Comparison of ENCODE assay signal across 9 cellular contexts in the genomic region with DNA sequence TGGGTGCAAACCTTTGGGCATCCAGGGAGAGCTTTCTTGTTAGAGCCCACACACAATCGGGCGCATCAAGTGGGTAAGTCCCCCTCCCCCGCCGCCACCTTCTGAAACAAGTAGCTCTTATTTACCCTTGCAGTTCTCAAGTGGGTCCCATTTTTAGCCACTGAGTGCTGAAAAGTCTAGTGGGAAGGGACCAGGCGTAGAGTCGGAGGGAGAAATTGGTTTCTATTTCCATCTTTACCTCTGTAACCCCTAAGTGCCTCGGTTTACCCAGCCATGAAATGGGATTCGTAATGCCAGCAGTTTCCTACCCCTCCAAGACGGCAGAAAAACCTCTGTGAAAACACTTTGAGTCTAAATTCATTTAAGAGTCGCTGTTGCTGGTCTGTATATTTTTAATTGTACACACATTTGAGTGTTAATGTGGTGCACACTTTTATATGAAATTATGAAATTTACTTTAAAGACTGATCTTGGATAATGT. TPM values are rescaled to one million over a fixed set of nuclear protein-coding genes. Genes with fewer than 3 reads are reported as not detected.
DNase-seq lines count a peak whose midpoint lies in the region; ATAC-seq and TF ChIP-seq lines count a peak whose summit lies in the region.
"Had no signal": no experiment of that assay in that cellular context is flagged by ENCODE, and none has a peak within 500 bp of the region (broad histone marks: within the 10 kb centered on the region; RNA-seq: fewer than 3 reads in every experiment).

No MANE protein-coding gene starts in this region.

- no peak for TF ChIP-seq POLR2A in spleen (IDR thresholded peaks at IDR 0.05)

- H3K36me3 Mint-ChIP-seq in activated naive CD8-positive, alpha-beta T cell treated with anti-CD3 and anti-CD28 coated beads for 36 hours = no peaks in the 10 kb centered on the region

- 24 to 31% (median 30%) methylated on average over 10 of the region's 10 CpGs for WGBS in spleen, 5 donors

- peak overlapping the region; percentile 13 for H3K9ac ChIP-seq in iPS-15b (ENCODE audit: low read depth, low read length)

- H3K27me3 ChIP-seq in ACC112 (ENCODE audit: insufficient read depth, low read length) = peaks cover 35% of the 10 kb centered on the region
- peaks cover 10% of the 10 kb centered on the region for H3K27me3 ChIP-seq in iPS-15b (ENCODE audit: control insufficient read depth, insufficient read depth, low read length)
- H3K27me3 ChIP-seq in spleen (replicated peaks in 1 of 7) = peaks cover 0 to 43% (median 20%) of the 10 kb centered on the region in 7 donors

- no peaks in the 10 kb centered on the region for H3K9me3 ChIP-seq in iPS-15b (ENCODE audit: control insufficient read depth, insufficient read depth, low read length)
- no peaks in the 10 kb centered on the region for H3K9me3 ChIP-seq in spleen

- no peak for TF ChIP-seq CTCF in spleen (IDR thresholded peaks at IDR 0.05 in 8 of 11, conservative IDR thresholded peaks at IDR 0.05 in 3 of 11)
- TF ChIP-seq CTCF in omental fat pad (IDR thresholded peaks at IDR 0.05) = no peak

- H2AFZ ChIP-seq in ACC112 (ENCODE audit: low read length, unreplicated experiment) = peak overlapping the region; percentile 84

- H3K4me1 ChIP-seq in ACC112 (ENCODE audit: control insufficient read depth, insufficient read depth, low read length, unreplicated experiment) (no peaks in the 10 kb centered on the region), iPS-15b (ENCODE audit: control insufficient read depth, insufficient read depth, low read length) (no peaks in the 10 kb centered on the region), spleen (peaks cover 4 to 22% (median 14%) of the 10 kb centered on the region in 6 donors)

- H3K4me3 Mint-ChIP-seq in activated naive CD8-positive, alpha-beta T cell treated with anti-CD3 and anti-CD28 coated beads for 36 hours = peak overlapping the region; percentile 78

- intact Hi-C loops in spleen (cut with DNase I; ENCODE audit: low total_unique reads) = no loop called here

- no peaks in the 10 kb centered on the region for H3K9me3 Mint-ChIP-seq in activated naive CD8-positive, alpha-beta T cell treated with anti-CD3 and anti-CD28 coated beads for 36 hours

- no peaks in the 10 kb centered on the region for H3K79me2 ChIP-seq in ACC112 (ENCODE audit: control insufficient read depth, insufficient read depth, low read length, unreplicated experiment)

- no peak for DNase-seq in activated naive CD8-positive, alpha-beta T cell treated with anti-CD3 and anti-CD28 coated beads for 36 hours
- no peak for DNase-seq in spleen
- no peak for DNase-seq in ureter (ENCODE audit: low spot score)
- no peak for DNase-seq in omental fat pad (ENCODE audit: low spot score)

- ATAC-seq in HG02571 (IDR thresholded peaks at IDR 0.05; ENCODE audit: unreplicated experiment) (peak; percentile 11), omental fat pad (ENCODE audit: low FRiP score) (no peak), GM19467 (IDR thresholded peaks at IDR 0.05; ENCODE audit: unreplicated experiment) (no peak)

- no peak overlapping the region for H3K27ac Mint-ChIP-seq in activated naive CD8-positive, alpha-beta T cell treated with anti-CD3 and anti-CD28 coated beads for 36 hours

- H3K4me3 ChIP-seq in ACC112 (ENCODE audit: low read depth, low read length) (peak overlapping the region; percentile 79), iPS-15b (ENCODE audit: low read depth, low read length) (peak overlapping the region; percentile 62), spleen (peak overlapping the region; percentile 53 to 89 (median 66))

- H3K36me3 ChIP-seq in ACC112 (ENCODE audit: insufficient read depth, low read length) = no peaks in the 10 kb centered on the region
- no peaks in the 10 kb centered on the region for H3K36me3 ChIP-seq in iPS-15b (ENCODE audit: control insufficient read depth, insufficient read depth, low read length)
- H3K36me3 ChIP-seq in spleen = no peaks in the 10 kb centered on the region

- H3K27me3 Mint-ChIP-seq in activated naive CD8-positive, alpha-beta T cell treated with anti-CD3 and anti-CD28 coated beads for 36 hours = peaks cover 63% of the 10 kb centered on the region

- peaks cover 5% of the 10 kb centered on the region for H3K4me1 Mint-ChIP-seq in activated naive CD8-positive, alpha-beta T cell treated with anti-CD3 and anti-CD28 coated beads for 36 hours

- H3K27ac ChIP-seq in ACC112 (ENCODE audit: low read depth, low read length) = no peak overlapping the region
- peak overlapping the region in 2 of 8 donors; percentile 67 to 69 for H3K27ac ChIP-seq in spleen

RNA-seq across cellular contexts. Expression of gene TLCD4, which starts 0.9 kb away (rescaled TPM):
- under 1 TPM; 0.45 to 0.60 TPM for total RNA-seq in activated naive CD8-positive, alpha-beta T cell treated with anti-CD3 and anti-CD28 coated beads for 36 hours
- total RNA-seq in spleen (10 to 100 TPM in 1 of 7 donors, 1 to 10 TPM in 3, under 1 TPM in 3; 0.63 to 12.5 (median 1.7) TPM), ureter (18.2 TPM), omental fat pad (10 to 100 TPM in 1 of 4 donors, 1 to 10 TPM in 3; 3.7 to 18.5 (median 6.1) TPM)
- polyA plus RNA-seq in spleen = under 1 TPM; 0.11 to 0.26 (median 0.21) TPM
- total RNA-seq: glomerular endothelial cell had no signal

RNA-seq across cellular contexts. Expression of gene ALG14, which starts 45.3 kb away (rescaled TPM):
- total RNA-seq in activated naive CD8-positive, alpha-beta T cell treated with anti-CD3 and anti-CD28 coated beads for 36 hours = 1 to 10 TPM; 4.1 to 4.8 TPM
- 1 to 10 TPM in 6 of 7 donors, under 1 TPM in 1; 0.97 to 6.0 (median 2.6) TPM for total RNA-seq in spleen
- 1 to 10 TPM in 1 of 3 donors, under 1 TPM in 2; 0.78 to 1.2 (median 0.85) TPM for polyA plus RNA-seq in spleen
- 12.6 TPM for total RNA-seq in ureter
- total RNA-seq in omental fat pad = 1 to 10 TPM in 3 of 4 donors, under 1 TPM in 1; 0.79 to 2.8 (median 1.4) TPM
